15 cellular contexts compared by ENCODE assay signal in genomic region chr13:30339721-30340366, GRCh38. TPM values are rescaled to one million over a fixed set of nuclear protein-coding genes. Genes with fewer than 3 reads are reported as not detected.
DNase-seq lines count a peak whose midpoint lies in the region; ATAC-seq and TF ChIP-seq lines count a peak whose summit lies in the region.
"Had no signal": no experiment of that assay in that cellular context is flagged by ENCODE, and none has a peak within 500 bp of the region (broad histone marks: within the 10 kb centered on the region; RNA-seq: fewer than 3 reads in every experiment).

No MANE protein-coding gene starts in this region.

- H3K9me3 Mint-ChIP-seq in mesothelial cell of epicardium, result no peaks in the 10 kb centered on the region
- H3K9me3 Mint-ChIP-seq: activated CD4-positive, alpha-beta memory T cell treated with anti-CD3 and anti-CD28 coated beads for 36 hours; central memory CD8-positive, alpha-beta T cell; neural crest cell had no signal

- H4K5ac ChIP-seq in IMR-90 (ENCODE audit: low read depth, low read length), result peak overlapping the region; percentile 54

- H3K9ac ChIP-seq in IMR-90 (ENCODE audit: low read depth, low read length) (no peak overlapping the region; the same call in 1 of the 2 replicates), subcutaneous abdominal adipose tissue (ENCODE audit: low read length in 5 of 5) (no peak overlapping the region)
- H3K9ac ChIP-seq: BLaER1 treated with 17β-estradiol and CSF1 and Interleukin-3, amounts not matched to agents 10 nM and 100 nM had no signal

- H2BK20ac ChIP-seq in IMR-90 (ENCODE audit: low read depth, low read length), result peak overlapping the region; percentile 89

- H3K56ac ChIP-seq in IMR-90 (ENCODE audit: extremely low read depth, insufficient read depth, low read length), result peak overlapping the region; percentile 92; the same call in 1 of the 2 replicates

- peak overlapping the region; percentile 95 for H4K91ac ChIP-seq in IMR-90 (ENCODE audit: insufficient read depth, low read depth, low read length)

- peak overlapping the region; percentile 75 for H3K18ac ChIP-seq in IMR-90 (ENCODE audit: low read depth, low read length)

- no peak for TF ChIP-seq POLR2A in IMR-90 (IDR thresholded peaks at IDR 0.05; ENCODE audit: low read depth, low read length)

- POLR2A ChIA-PET in IMR-90 (lab: Charles Lee; ENCODE audit: unreplicated experiment), result no interaction called here

- no peak overlapping the region for H2AK9ac ChIP-seq in IMR-90 (replicated peaks; ENCODE audit: low read depth, low read length, poor library complexity)

- peaks cover 3% of the 10 kb centered on the region; the same call in 1 of the 2 replicates for H4K20me1 ChIP-seq in IMR-90 (ENCODE audit: insufficient read depth, low read length)
- H4K20me1 ChIP-seq: BLaER1 treated with 17β-estradiol and CSF1 and Interleukin-3, amounts not matched to agents 10 nM and 100 nM had no signal

- TF ChIP-seq RAD21 in IMR-90 (IDR thresholded peaks at IDR 0.05; ENCODE audit: low read length), result no peak

- peak overlapping the region; percentile 33 for H3K23ac ChIP-seq in IMR-90 (ENCODE audit: low read depth, low read length)

- no peaks in the 10 kb centered on the region for H3K27me3 Mint-ChIP-seq in mesothelial cell of epicardium (ENCODE audit: low read depth)
- H3K27me3 Mint-ChIP-seq: activated CD4-positive, alpha-beta memory T cell treated with anti-CD3 and anti-CD28 coated beads for 36 hours; central memory CD8-positive, alpha-beta T cell had no signal

- BruUV-seq in IMR-90 (replicated peaks; lab: Mats Ljungman, UMichigan), result no TSS peak

- H3K4me3 ChIP-seq in IMR-90 (ENCODE audit: insufficient read depth, low read depth, low read length) (no peak overlapping the region), subcutaneous abdominal adipose tissue (ENCODE audit: low read depth in 1 of 5, low read length in 5 of 5) (no peak overlapping the region)
- H3K4me3 ChIP-seq: BLaER1 treated with 17β-estradiol and CSF1 and Interleukin-3, amounts not matched to agents 10 nM and 100 nM had no signal

- peak overlapping the region; percentile 93; the same call in 2 of the 3 replicates for H2BK15ac ChIP-seq in IMR-90 (ENCODE audit: low read depth, low read length)

- peak overlapping the region; percentile 45 for H2AFZ ChIP-seq in IMR-90 (replicated peaks; ENCODE audit: low read length, poor library complexity)

- H2BK5ac ChIP-seq in IMR-90 (ENCODE audit: low read depth, low read length, poor library complexity, severe bottlenecking), result peak overlapping the region; percentile 88

- H3K36me3 ChIP-seq in IMR-90 (ENCODE audit: control insufficient read depth, insufficient read depth, low read length) (no peaks in the 10 kb centered on the region), subcutaneous abdominal adipose tissue (ENCODE audit: control insufficient read depth in 5 of 5, insufficient read depth in 5 of 5, low read length in 5 of 5) (no peaks in the 10 kb centered on the region)

- CTCF ChIA-PET in IMR-90 (lab: Yijun Ruan, JAX), result interaction anchor here (1.9 kb wide), 1 partner anchor 207 kb away, joined by 9 read pairs; no protein-coding TSS in a partner anchor

- peak overlapping the region; percentile 81 to 93; a peak in 3 of 4 replicates for H4K8ac ChIP-seq in IMR-90 (ENCODE audit: low read depth in 2 of 2, low read length in 2 of 2)

- H3K36me3 Mint-ChIP-seq in mesothelial cell of epicardium, result no peaks in the 10 kb centered on the region

- H3K4me1 ChIP-seq in IMR-90 (ENCODE audit: control insufficient read depth, insufficient read depth, low read length), result peaks cover 31% of the 10 kb centered on the region
- peaks cover 3 to 39% (median 34%) of the 10 kb centered on the region in 5 donors for H3K4me1 ChIP-seq in subcutaneous abdominal adipose tissue (ENCODE audit: control insufficient read depth in 5 of 5, insufficient read depth in 5 of 5, low read length in 5 of 5)

- peaks cover 59% of the 10 kb centered on the region for H3K4me1 Mint-ChIP-seq in mesothelial cell of epicardium

- intact Hi-C loops in IMR-90 (cut with micrococcal nuclease), result loop anchor here (1.0 to 5.0 kb wide), 3 partner anchors 47 to 277 kb away; partner anchors contain the start of gene USPL1

- peak overlapping the region; percentile 80 for H3K14ac ChIP-seq in IMR-90 (replicated peaks; ENCODE audit: low read depth, low read length)

- peaks cover 0 to 12% of the 10 kb centered on the region in 2 experiments; a peak in 2 of 4 replicates for H3K79me1 ChIP-seq in IMR-90 (ENCODE audit: low read depth in 1 of 2, low read length in 2 of 2)

- peak overlapping the region; percentile 84 for H3K27ac Mint-ChIP-seq in mesothelial cell of epicardium
- H3K27ac Mint-ChIP-seq: activated CD4-positive, alpha-beta memory T cell treated with anti-CD3 and anti-CD28 coated beads for 36 hours had no signal

- no peak overlapping the region for H3K4me2 ChIP-seq in IMR-90 (ENCODE audit: low read depth, low read length)
- H3K4me2 ChIP-seq: BLaER1 treated with 17β-estradiol and CSF1 and Interleukin-3, amounts not matched to agents 10 nM and 100 nM had no signal

- H3K4me3 Mint-ChIP-seq in mesothelial cell of epicardium, result no peak overlapping the region
- H3K4me3 Mint-ChIP-seq: activated CD4-positive, alpha-beta memory T cell treated with anti-CD3 and anti-CD28 coated beads for 36 hours; central memory CD8-positive, alpha-beta T cell; neural crest cell had no signal

- peak overlapping the region; percentile 97 for H2BK120ac ChIP-seq in IMR-90 (ENCODE audit: low read depth, low read length)

- ATAC-seq in IMR-90 (ENCODE audit: low read depth) (no peak), GM21367 (IDR thresholded peaks at IDR 0.05; ENCODE audit: unreplicated experiment) (no peak)

- 77% methylated on average over 5 of the region's 13 CpGs; no CpG with 5 or more reads in 1 of the 2 experiments for WGBS in IMR-90 (ENCODE audit: extremely low coverage in 2 of 2, insufficient read length in 1 of 2), 2 experiments

- dilution Hi-C loops in IMR-90 (cut with HindIII; ENCODE audit: low sequenced_read_pairs, unreplicated experiment), result no loop called here

- peak overlapping the region; percentile 95 for H2AK5ac ChIP-seq in IMR-90 (ENCODE audit: low read depth, low read length)

- no peak for DNase-seq in IMR-90
- no peak for DNase-seq in epithelial cell of prostate (ENCODE audit: low read depth, low spot score)
- no peak for DNase-seq in mesothelial cell of epicardium (ENCODE audit: low spot score in 2 of 2, unreplicated experiment in 2 of 2)
- no peak for DNase-seq in stimulated activated naive CD4-positive, alpha-beta T cell treated with Interleukin-2 at 50 U/mL for 16 hours (lab: John Stamatoyannopoulos, UW)
- DNase-seq in GM13977 (ENCODE audit: low spot score), result no peak
- no peak for DNase-seq in mesenteric fat pad (ENCODE audit: low spot score)
- DNase-seq: activated CD4-positive, alpha-beta memory T cell treated with anti-CD3 and anti-CD28 coated beads for 36 hours; H7; NCI-H2227 treated with DMSO at 0.1 percent for 48 hours; stimulated activated CD8-positive, alpha-beta memory T cell treated with anti-CD3 and anti-CD28 coated beads, Interleukin-4, amount 100 ng/mL, for 48 hours had no signal

- in situ Hi-C loops in IMR-90 (cut with MboI; ENCODE audit: low sequenced_read_pairs), result no loop called here
- in situ Hi-C loops in GM13977 (cut with MboI; ENCODE audit: low pct_unique_long_range_greater_than_20kb, low sequenced_read_pairs, unreplicated experiment), result loop anchor here (10.0 kb wide), 1 partner anchor 205 kb away; no protein-coding TSS in a partner anchor

- peak overlapping the region; percentile 91 for H3K4ac ChIP-seq in IMR-90 (ENCODE audit: low read depth, low read length)

- H3K9me3 ChIP-seq in IMR-90 (ENCODE audit: control insufficient read depth, insufficient read depth, low read length) (no peaks in the 10 kb centered on the region), subcutaneous abdominal adipose tissue (ENCODE audit: control insufficient read depth in 5 of 5, low read length in 5 of 5) (no peaks in the 10 kb centered on the region)
- H3K9me3 ChIP-seq: BLaER1 treated with 17β-estradiol and CSF1 and Interleukin-3, amounts not matched to agents 10 nM and 100 nM had no signal

- H3K9me1 ChIP-seq in IMR-90 (ENCODE audit: insufficient read depth, low read length), result peaks cover 24% of the 10 kb centered on the region

- no peak for TF ChIP-seq CTCF in IMR-90 (conservative IDR thresholded peaks at IDR 0.05; ENCODE audit: low read depth, low read length)
- TF ChIP-seq CTCF in mesothelial cell of epicardium (IDR thresholded peaks at IDR 0.05; ENCODE audit: unreplicated experiment), result no peak
- TF ChIP-seq CTCF in GM13977 (IDR thresholded peaks at IDR 0.05; ENCODE audit: extremely low read depth, insufficient read depth, missing control alignments), result no peak

- H3K27ac ChIP-seq in IMR-90 (ENCODE audit: insufficient read depth, low read length), result peak overlapping the region; percentile 96; the same call in 1 of the 2 replicates
- peak overlapping the region; percentile 42 for H3K27ac ChIP-seq in epithelial cell of prostate
- H3K27ac ChIP-seq in subcutaneous abdominal adipose tissue (ENCODE audit: low read depth, low read length), result peak overlapping the region; percentile 92
- H3K27ac ChIP-seq: BLaER1 treated with 17β-estradiol and CSF1 and Interleukin-3, amounts not matched to agents 10 nM and 100 nM had no signal

- no peaks in the 10 kb centered on the region for H3K27me3 ChIP-seq in IMR-90 (ENCODE audit: control insufficient read depth, insufficient read depth, low read length)
- no peaks in the 10 kb centered on the region for H3K27me3 ChIP-seq in subcutaneous abdominal adipose tissue (ENCODE audit: control insufficient read depth in 5 of 5, insufficient read depth in 4 of 5, low read length in 5 of 5)
- H3K27me3 ChIP-seq: BLaER1 treated with 17β-estradiol and CSF1 and Interleukin-3, amounts not matched to agents 10 nM and 100 nM had no signal

TF ChIP-seq in IMR-90, 13 proteins besides CTCF, POLR2A, EP300 and RAD21 (continues in another document):
- no peak for TF ChIP-seq RCOR1 (IDR thresholded peaks at IDR 0.05; ENCODE audit: insufficient replicate concordance, low read length)
- no peak for TF ChIP-seq MAFK (IDR thresholded peaks at IDR 0.05; ENCODE audit: low read depth, low read length)
- TF ChIP-seq, protein P1, sequence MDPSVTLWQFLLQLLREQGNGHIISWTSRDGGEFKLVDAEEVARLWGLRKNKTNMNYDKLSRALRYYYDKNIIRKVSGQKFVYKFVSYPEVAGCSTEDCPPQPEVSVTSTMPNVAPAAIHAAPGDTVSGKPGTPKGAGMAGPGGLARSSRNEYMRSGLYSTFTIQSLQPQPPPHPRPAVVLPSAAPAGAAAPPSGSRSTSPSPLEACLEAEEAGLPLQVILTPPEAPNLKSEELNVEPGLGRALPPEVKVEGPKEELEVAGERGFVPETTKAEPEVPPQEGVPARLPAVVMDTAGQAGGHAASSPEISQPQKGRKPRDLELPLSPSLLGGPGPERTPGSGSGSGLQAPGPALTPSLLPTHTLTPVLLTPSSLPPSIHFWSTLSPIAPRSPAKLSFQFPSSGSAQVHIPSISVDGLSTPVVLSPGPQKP (IDR thresholded peaks at IDR 0.05; ENCODE audit: borderline replicate concordance, low read depth, low read length), result no peak

RNA-seq across cellular contexts. Expression of gene KATNAL1, which starts 32.5 kb away (rescaled TPM):
- 16.8 and 35.8 TPM in 2 replicates for total RNA-seq in IMR-90 (2012; rRNA removed)
- 6.5 and 6.9 TPM in 2 replicates for polyA plus RNA-seq in IMR-90 (2012; rRNA removed)
- 1.2 and 1.5 TPM in 2 replicates for polyA plus RNA-seq in IMR-90 (2012; cell fraction: cytosol; rRNA removed)
- 0.91 and 5.9 TPM in 2 replicates for polyA plus RNA-seq in IMR-90 (2012; cell fraction: nucleus; rRNA removed; ENCODE audit: low replicate concordance)
- 26.0 to 30.5 TPM (median 26.8 TPM) in 3 replicates for total RNA-seq in mesothelial cell of epicardium
- 31.6 TPM for total RNA-seq in mesenteric fat pad

Comparison
In these comparisons a context has a peak if more than half of its experiments do, and no peak if none do; other contexts are left out.
1. H3K27ac ChIP-seq: peak in every context shown above with its lines; median percentile 96 in IMR-90; 92 in subcutaneous abdominal adipose tissue; 42 in epithelial cell of prostate.